In the genomic region with DNA sequence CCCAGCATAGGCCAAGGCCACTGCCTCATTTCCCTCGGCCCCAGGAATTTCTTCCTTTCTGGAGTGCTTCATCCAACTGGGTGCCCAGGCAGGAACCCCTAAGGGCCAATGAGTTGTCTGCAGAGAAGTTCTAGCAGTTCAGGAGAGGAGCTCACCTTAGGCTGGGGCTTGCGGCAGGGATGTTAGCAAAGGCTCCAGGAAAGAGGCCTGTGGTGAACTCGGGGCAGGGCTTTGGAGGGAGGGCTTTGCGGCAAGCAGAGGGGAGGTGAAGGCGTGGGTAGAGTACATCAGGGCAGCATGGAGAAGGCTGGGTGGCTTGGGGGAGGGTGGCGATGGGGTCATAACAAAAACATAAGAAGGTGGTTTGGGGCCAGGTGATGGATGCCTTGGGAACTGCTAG, we compare ENCODE assay signal across 1 cellular context.
TF ChIP-seq lines count a peak whose summit lies in the region.

No MANE protein-coding gene starts in this region.

TF ChIP-seq in WTC11, 78 proteins besides CTCF, POLR2A, EP300 and RAD21 (continued from another document):
- TF ChIP-seq, protein P1, sequence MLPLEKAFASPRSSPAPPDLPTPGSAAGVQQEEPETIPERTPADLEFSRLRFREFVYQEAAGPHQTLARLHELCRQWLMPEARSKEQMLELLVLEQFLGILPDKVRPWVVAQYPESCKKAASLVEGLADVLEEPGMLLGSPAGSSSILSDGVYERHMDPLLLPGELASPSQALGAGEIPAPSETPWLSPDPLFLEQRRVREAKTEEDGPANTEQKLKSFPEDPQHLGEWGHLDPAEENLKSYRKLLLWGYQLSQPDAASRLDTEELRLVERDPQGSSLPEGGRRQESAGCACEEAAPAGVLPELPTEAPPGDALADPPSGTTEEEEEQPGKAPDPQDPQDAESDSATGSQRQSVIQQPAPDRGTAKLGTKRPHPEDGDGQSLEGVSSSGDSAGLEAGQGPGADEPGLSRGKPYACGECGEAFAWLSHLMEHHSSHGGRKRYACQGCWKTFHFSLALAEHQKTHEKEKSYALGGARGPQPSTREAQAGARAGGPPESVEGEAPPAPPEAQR (CRISPR knock-in tag; IDR thresholded peaks at IDR 0.05): no peak
- TF ChIP-seq, protein P2, sequence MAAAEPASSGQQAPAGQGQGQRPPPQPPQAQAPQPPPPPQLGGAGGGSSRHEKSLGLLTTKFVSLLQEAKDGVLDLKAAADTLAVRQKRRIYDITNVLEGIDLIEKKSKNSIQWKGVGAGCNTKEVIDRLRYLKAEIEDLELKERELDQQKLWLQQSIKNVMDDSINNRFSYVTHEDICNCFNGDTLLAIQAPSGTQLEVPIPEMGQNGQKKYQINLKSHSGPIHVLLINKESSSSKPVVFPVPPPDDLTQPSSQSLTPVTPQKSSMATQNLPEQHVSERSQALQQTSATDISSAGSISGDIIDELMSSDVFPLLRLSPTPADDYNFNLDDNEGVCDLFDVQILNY (CRISPR knock-in tag; IDR thresholded peaks at IDR 0.05): no peak
- TF ChIP-seq, protein P3, sequence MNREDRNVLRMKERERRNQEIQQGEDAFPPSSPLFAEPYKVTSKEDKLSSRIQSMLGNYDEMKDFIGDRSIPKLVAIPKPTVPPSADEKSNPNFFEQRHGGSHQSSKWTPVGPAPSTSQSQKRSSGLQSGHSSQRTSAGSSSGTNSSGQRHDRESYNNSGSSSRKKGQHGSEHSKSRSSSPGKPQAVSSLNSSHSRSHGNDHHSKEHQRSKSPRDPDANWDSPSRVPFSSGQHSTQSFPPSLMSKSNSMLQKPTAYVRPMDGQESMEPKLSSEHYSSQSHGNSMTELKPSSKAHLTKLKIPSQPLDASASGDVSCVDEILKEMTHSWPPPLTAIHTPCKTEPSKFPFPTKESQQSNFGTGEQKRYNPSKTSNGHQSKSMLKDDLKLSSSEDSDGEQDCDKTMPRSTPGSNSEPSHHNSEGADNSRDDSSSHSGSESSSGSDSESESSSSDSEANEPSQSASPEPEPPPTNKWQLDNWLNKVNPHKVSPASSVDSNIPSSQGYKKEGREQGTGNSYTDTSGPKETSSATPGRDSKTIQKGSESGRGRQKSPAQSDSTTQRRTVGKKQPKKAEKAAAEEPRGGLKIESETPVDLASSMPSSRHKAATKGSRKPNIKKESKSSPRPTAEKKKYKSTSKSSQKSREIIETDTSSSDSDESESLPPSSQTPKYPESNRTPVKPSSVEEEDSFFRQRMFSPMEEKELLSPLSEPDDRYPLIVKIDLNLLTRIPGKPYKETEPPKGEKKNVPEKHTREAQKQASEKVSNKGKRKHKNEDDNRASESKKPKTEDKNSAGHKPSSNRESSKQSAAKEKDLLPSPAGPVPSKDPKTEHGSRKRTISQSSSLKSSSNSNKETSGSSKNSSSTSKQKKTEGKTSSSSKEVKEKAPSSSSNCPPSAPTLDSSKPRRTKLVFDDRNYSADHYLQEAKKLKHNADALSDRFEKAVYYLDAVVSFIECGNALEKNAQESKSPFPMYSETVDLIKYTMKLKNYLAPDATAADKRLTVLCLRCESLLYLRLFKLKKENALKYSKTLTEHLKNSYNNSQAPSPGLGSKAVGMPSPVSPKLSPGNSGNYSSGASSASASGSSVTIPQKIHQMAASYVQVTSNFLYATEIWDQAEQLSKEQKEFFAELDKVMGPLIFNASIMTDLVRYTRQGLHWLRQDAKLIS (CRISPR knock-in tag; IDR thresholded peaks at IDR 0.05; ENCODE audit: borderline replicate concordance): no peak
- TF ChIP-seq, protein P4, sequence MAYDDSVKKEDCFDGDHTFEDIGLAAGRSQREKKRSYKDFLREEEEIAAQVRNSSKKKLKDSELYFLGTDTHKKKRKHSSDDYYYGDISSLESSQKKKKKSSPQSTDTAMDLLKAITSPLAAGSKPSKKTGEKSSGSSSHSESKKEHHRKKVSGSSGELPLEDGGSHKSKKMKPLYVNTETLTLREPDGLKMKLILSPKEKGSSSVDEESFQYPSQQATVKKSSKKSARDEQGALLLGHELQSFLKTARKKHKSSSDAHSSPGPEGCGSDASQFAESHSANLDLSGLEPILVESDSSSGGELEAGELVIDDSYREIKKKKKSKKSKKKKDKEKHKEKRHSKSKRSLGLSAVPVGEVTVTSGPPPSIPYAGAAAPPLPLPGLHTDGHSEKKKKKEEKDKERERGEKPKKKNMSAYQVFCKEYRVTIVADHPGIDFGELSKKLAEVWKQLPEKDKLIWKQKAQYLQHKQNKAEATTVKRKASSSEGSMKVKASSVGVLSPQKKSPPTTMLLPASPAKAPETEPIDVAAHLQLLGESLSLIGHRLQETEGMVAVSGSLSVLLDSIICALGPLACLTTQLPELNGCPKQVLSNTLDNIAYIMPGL (CRISPR knock-in tag; IDR thresholded peaks at IDR 0.05): no peak
- TF ChIP-seq RELA (CRISPR knock-in tag; IDR thresholded peaks at IDR 0.05; ENCODE audit: borderline replicate concordance) (no peak), SP1 (CRISPR knock-in tag; conservative IDR thresholded peaks at IDR 0.05) (no peak)
- TF ChIP-seq, protein P5, sequence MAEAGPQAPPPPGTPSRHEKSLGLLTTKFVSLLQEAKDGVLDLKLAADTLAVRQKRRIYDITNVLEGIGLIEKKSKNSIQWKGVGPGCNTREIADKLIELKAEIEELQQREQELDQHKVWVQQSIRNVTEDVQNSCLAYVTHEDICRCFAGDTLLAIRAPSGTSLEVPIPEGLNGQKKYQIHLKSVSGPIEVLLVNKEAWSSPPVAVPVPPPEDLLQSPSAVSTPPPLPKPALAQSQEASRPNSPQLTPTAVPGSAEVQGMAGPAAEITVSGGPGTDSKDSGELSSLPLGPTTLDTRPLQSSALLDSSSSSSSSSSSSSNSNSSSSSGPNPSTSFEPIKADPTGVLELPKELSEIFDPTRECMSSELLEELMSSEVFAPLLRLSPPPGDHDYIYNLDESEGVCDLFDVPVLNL (CRISPR knock-in tag; IDR thresholded peaks at IDR 0.05; ENCODE audit: borderline replicate concordance, low read depth): no peak
TF ChIP-seq in WTC11: peak in this region for 0.
